Comparison of ENCODE assay signal across 30 cellular contexts in genomic region chr20:35079472-35080347, GRCh38. TPM values are rescaled to one million over a fixed set of nuclear protein-coding genes. Genes with fewer than 3 reads are reported as not detected.
DNase-seq lines count a peak whose midpoint lies in the region; ATAC-seq and TF ChIP-seq lines count a peak whose summit lies in the region.
"Had no signal": no experiment of that assay in that cellular context is flagged by ENCODE, and none has a peak within 500 bp of the region (broad histone marks: within the 10 kb centered on the region; RNA-seq: fewer than 3 reads in every experiment).

No MANE protein-coding gene starts in this region.

- H3K36me3 Mint-ChIP-seq in activated naive CD8-positive, alpha-beta T cell treated with anti-CD3 and anti-CD28 coated beads, Interleukin-2, amount 10 ng/mL, durations not matched to agents 7 days and 5 days = peaks cover 41% of the 10 kb centered on the region
- H3K36me3 Mint-ChIP-seq in activated naive CD8-positive, alpha-beta T cell treated with anti-CD3 and anti-CD28 coated beads for 36 hours = peaks cover 30% of the 10 kb centered on the region
- peaks cover 44% of the 10 kb centered on the region for H3K36me3 Mint-ChIP-seq in T-helper 2 cell treated with Interferon-gamma antibody and Interleukin-4, amounts not matched to agents 5 μg/mL and 100 μg/mL, for 36 hours (ENCODE audit: low read depth)
- peaks cover 77% of the 10 kb centered on the region for H3K36me3 Mint-ChIP-seq in stimulated activated effector memory CD8-positive, alpha-beta T cell treated with anti-CD3 and anti-CD28 coated beads, Interleukin-12 subunit alpha, Interleukin-12 subunit beta, amount 100 ng/mL, for 72 hours

- intact Hi-C loops in dorsolateral prefrontal cortex (cut with DNase I) = no loop called here

- TF ChIP-seq CTCF in dorsolateral prefrontal cortex (IDR thresholded peaks at IDR 0.05 in 54 of 56, conservative IDR thresholded peaks at IDR 0.05 in 2 of 56; ENCODE audit: low read depth in 1 of 56, partially characterized antibody in 56 of 56) = no peak

- H3K27ac Mint-ChIP-seq in activated naive CD8-positive, alpha-beta T cell treated with anti-CD3 and anti-CD28 coated beads, Interleukin-2, amount 10 ng/mL, durations not matched to agents 7 days and 5 days = peak overlapping the region; percentile 21
- H3K27ac Mint-ChIP-seq in activated naive CD8-positive, alpha-beta T cell treated with anti-CD3 and anti-CD28 coated beads for 36 hours = no peak overlapping the region
- H3K27ac Mint-ChIP-seq in T-helper 2 cell treated with Interferon-gamma antibody and Interleukin-4, amounts not matched to agents 5 μg/mL and 100 μg/mL, for 36 hours = peak overlapping the region; percentile 60
- H3K27ac Mint-ChIP-seq in stimulated activated effector memory CD8-positive, alpha-beta T cell treated with anti-CD3 and anti-CD28 coated beads, Interleukin-12 subunit alpha, Interleukin-12 subunit beta, amount 100 ng/mL, for 72 hours = peak overlapping the region; percentile 87
- H3K27ac Mint-ChIP-seq: brain had no signal

- DNase-seq in activated naive CD8-positive, alpha-beta T cell treated with anti-CD3 and anti-CD28 coated beads, Interleukin-2, amount 10 ng/mL, durations not matched to agents 7 days and 5 days = no peak
- DNase-seq in activated naive CD8-positive, alpha-beta T cell treated with anti-CD3 and anti-CD28 coated beads for 36 hours = no peak
- no peak for DNase-seq in T-helper 2 cell treated with Interferon-gamma antibody and Interleukin-4, amounts not matched to agents 5 μg/mL and 100 μg/mL, for 36 hours (ENCODE audit: low spot score)
- DNase-seq in dorsolateral prefrontal cortex (no peak), T1000 (lab: John Stamatoyannopoulos, UW) (no peak)
- DNase-seq in stimulated activated effector memory CD8-positive, alpha-beta T cell treated with anti-CD3 and anti-CD28 coated beads, Interleukin-12 subunit alpha, Interleukin-12 subunit beta, amount 100 ng/mL, for 72 hours (ENCODE audit: low spot score in 2 of 2) = no peak
- DNase-seq: activated CD4-positive, alpha-beta T cell treated with anti-CD3 and anti-CD28 coated beads, Interleukin-2, amount 50 U/mL, for 4 hours; activated naive CD4-positive, alpha-beta T cell treated with Interleukin-2 at 50 U/mL for 16 hours; DND-41; gastrocnemius medialis; GF-D8; Karpas-422; kidney glomerular epithelial cell; lower lobe of right lung; NCI-H1436; NCI-H2081 treated with DMSO at 0.1 percent for 48 hours; NCI-H2227 treated with DMSO at 0.1 percent for 48 hours; NCI-H526; NK-92 treated with Interleukin-12 subunit alpha and Interleukin-12 subunit beta, amount 100 ng/mL, for 24 hours; pancreas; retina; small intestine; stimulated activated naive CD4-positive, alpha-beta T cell treated with Interleukin-2 at 50 U/mL for 16 hours had no signal

- H3K27me3 Mint-ChIP-seq in activated naive CD8-positive, alpha-beta T cell treated with anti-CD3 and anti-CD28 coated beads, Interleukin-2, amount 10 ng/mL, durations not matched to agents 7 days and 5 days = no peaks in the 10 kb centered on the region
- H3K27me3 Mint-ChIP-seq in activated naive CD8-positive, alpha-beta T cell treated with anti-CD3 and anti-CD28 coated beads for 36 hours = no peaks in the 10 kb centered on the region
- H3K27me3 Mint-ChIP-seq in T-helper 2 cell treated with Interferon-gamma antibody and Interleukin-4, amounts not matched to agents 5 μg/mL and 100 μg/mL, for 36 hours (ENCODE audit: low read depth) = no peaks in the 10 kb centered on the region

- POLR2A ChIA-PET in activated naive CD8-positive, alpha-beta T cell treated with anti-CD3 and anti-CD28 coated beads, Interleukin-2, amount 10 ng/mL, durations not matched to agents 7 days and 5 days (lab: Charles Lee) = interaction anchor here (0.6 kb wide), 1 partner anchor 433 kb away, joined by 3 read pairs; no protein-coding TSS in a partner anchor

- peaks cover 19% of the 10 kb centered on the region for H3K4me1 Mint-ChIP-seq in activated naive CD8-positive, alpha-beta T cell treated with anti-CD3 and anti-CD28 coated beads, Interleukin-2, amount 10 ng/mL, durations not matched to agents 7 days and 5 days
- peaks cover 23% of the 10 kb centered on the region for H3K4me1 Mint-ChIP-seq in activated naive CD8-positive, alpha-beta T cell treated with anti-CD3 and anti-CD28 coated beads for 36 hours
- peaks cover 37% of the 10 kb centered on the region for H3K4me1 Mint-ChIP-seq in T-helper 2 cell treated with Interferon-gamma antibody and Interleukin-4, amounts not matched to agents 5 μg/mL and 100 μg/mL, for 36 hours (ENCODE audit: low read depth)
- peaks cover 36% of the 10 kb centered on the region for H3K4me1 Mint-ChIP-seq in stimulated activated effector memory CD8-positive, alpha-beta T cell treated with anti-CD3 and anti-CD28 coated beads, Interleukin-12 subunit alpha, Interleukin-12 subunit beta, amount 100 ng/mL, for 72 hours
- H3K4me1 Mint-ChIP-seq: neural crest cell had no signal

- peak; percentile 30 for ATAC-seq in activated naive CD8-positive, alpha-beta T cell treated with anti-CD3 and anti-CD28 coated beads, Interleukin-2, amount 10 ng/mL, durations not matched to agents 7 days and 5 days (ENCODE audit: low read depth)
- peak; percentile 51 for ATAC-seq in stimulated activated effector memory CD8-positive, alpha-beta T cell treated with anti-CD3 and anti-CD28 coated beads, Interleukin-12 subunit alpha, Interleukin-12 subunit beta, amount 100 ng/mL, for 72 hours
- ATAC-seq in GM21381 (IDR thresholded peaks at IDR 0.05; ENCODE audit: unreplicated experiment) = no peak
- ATAC-seq in GM21390 (IDR thresholded peaks at IDR 0.05; ENCODE audit: unreplicated experiment) = no peak
- ATAC-seq: gastrocnemius medialis, HCT116 had no signal

- H3K27ac ChIP-seq in dorsolateral prefrontal cortex = peak overlapping the region in 32 of 59 donors; percentile 6 to 75 (median 48)
- H3K27ac ChIP-seq: BLaER1 treated with 17β-estradiol and CSF1 and Interleukin-3, amounts not matched to agents 10 nM and 100 nM; lower lobe of right lung; pancreas had no signal

- peaks cover 4% of the 10 kb centered on the region for H3K9me3 Mint-ChIP-seq in activated naive CD8-positive, alpha-beta T cell treated with anti-CD3 and anti-CD28 coated beads, Interleukin-2, amount 10 ng/mL, durations not matched to agents 7 days and 5 days
- H3K9me3 Mint-ChIP-seq in activated naive CD8-positive, alpha-beta T cell treated with anti-CD3 and anti-CD28 coated beads for 36 hours = no peaks in the 10 kb centered on the region
- H3K9me3 Mint-ChIP-seq in T-helper 2 cell treated with Interferon-gamma antibody and Interleukin-4, amounts not matched to agents 5 μg/mL and 100 μg/mL, for 36 hours = peaks cover 9% of the 10 kb centered on the region
- H3K9me3 Mint-ChIP-seq in stimulated activated effector memory CD8-positive, alpha-beta T cell treated with anti-CD3 and anti-CD28 coated beads, Interleukin-12 subunit alpha, Interleukin-12 subunit beta, amount 100 ng/mL, for 72 hours = no peaks in the 10 kb centered on the region

- H3K4me3 Mint-ChIP-seq in activated naive CD8-positive, alpha-beta T cell treated with anti-CD3 and anti-CD28 coated beads, Interleukin-2, amount 10 ng/mL, durations not matched to agents 7 days and 5 days = peak overlapping the region; percentile 16
- H3K4me3 Mint-ChIP-seq in activated naive CD8-positive, alpha-beta T cell treated with anti-CD3 and anti-CD28 coated beads for 36 hours = no peak overlapping the region
- H3K4me3 Mint-ChIP-seq in T-helper 2 cell treated with Interferon-gamma antibody and Interleukin-4, amounts not matched to agents 5 μg/mL and 100 μg/mL, for 36 hours = peak overlapping the region; percentile 32
- H3K4me3 Mint-ChIP-seq in stimulated activated effector memory CD8-positive, alpha-beta T cell treated with anti-CD3 and anti-CD28 coated beads, Interleukin-12 subunit alpha, Interleukin-12 subunit beta, amount 100 ng/mL, for 72 hours = peak overlapping the region; percentile 33
- H3K4me3 Mint-ChIP-seq: brain, neural crest cell had no signal

- no peaks in the 10 kb centered on the region for H3K27me3 ChIP-seq in dorsolateral prefrontal cortex
- H3K27me3 ChIP-seq: adrenal gland; BLaER1 treated with 17β-estradiol and CSF1 and Interleukin-3, amounts not matched to agents 10 nM and 100 nM; gastrocnemius medialis; pancreas had no signal

- no peak overlapping the region for H3K4me3 ChIP-seq in dorsolateral prefrontal cortex
- H3K4me3 ChIP-seq: adrenal gland; BLaER1 treated with 17β-estradiol and CSF1 and Interleukin-3, amounts not matched to agents 10 nM and 100 nM; gastrocnemius medialis; lower lobe of right lung; pancreas had no signal

RNA-seq across cellular contexts. Expression of gene TRPC4AP, which starts 12.9 kb away (rescaled TPM):
- 10 to 100 TPM; 59.9 to 60.6 TPM for total RNA-seq in activated naive CD8-positive, alpha-beta T cell treated with anti-CD3 and anti-CD28 coated beads, Interleukin-2, amount 10 ng/mL, durations not matched to agents 7 days and 5 days
- total RNA-seq in activated naive CD8-positive, alpha-beta T cell treated with anti-CD3 and anti-CD28 coated beads for 36 hours = 10 to 100 TPM; 39.6 to 43.1 TPM
- total RNA-seq in dorsolateral prefrontal cortex = 10 to 100 TPM; 43.4 to 98.1 (median 66.6) TPM

Comparison
In these comparisons a context has a peak if more than half of its experiments do, and no peak if none do; other contexts are left out.
1. ATAC-seq: peak in activated naive CD8-positive, alpha-beta T cell treated with anti-CD3 and anti-CD28 coated beads, Interleukin-2, amount 10 ng/mL, durations not matched to agents 7 days and 5 days (single experiment) and stimulated activated effector memory CD8-positive, alpha-beta T cell treated with anti-CD3 and anti-CD28 coated beads, Interleukin-12 subunit alpha, Interleukin-12 subunit beta, amount 100 ng/mL, for 72 hours (single experiment); none in GM21381 (single experiment) and GM21390 (single experiment).